Comparison of ENCODE assay signal across 8 cellular contexts in the genomic region with DNA sequence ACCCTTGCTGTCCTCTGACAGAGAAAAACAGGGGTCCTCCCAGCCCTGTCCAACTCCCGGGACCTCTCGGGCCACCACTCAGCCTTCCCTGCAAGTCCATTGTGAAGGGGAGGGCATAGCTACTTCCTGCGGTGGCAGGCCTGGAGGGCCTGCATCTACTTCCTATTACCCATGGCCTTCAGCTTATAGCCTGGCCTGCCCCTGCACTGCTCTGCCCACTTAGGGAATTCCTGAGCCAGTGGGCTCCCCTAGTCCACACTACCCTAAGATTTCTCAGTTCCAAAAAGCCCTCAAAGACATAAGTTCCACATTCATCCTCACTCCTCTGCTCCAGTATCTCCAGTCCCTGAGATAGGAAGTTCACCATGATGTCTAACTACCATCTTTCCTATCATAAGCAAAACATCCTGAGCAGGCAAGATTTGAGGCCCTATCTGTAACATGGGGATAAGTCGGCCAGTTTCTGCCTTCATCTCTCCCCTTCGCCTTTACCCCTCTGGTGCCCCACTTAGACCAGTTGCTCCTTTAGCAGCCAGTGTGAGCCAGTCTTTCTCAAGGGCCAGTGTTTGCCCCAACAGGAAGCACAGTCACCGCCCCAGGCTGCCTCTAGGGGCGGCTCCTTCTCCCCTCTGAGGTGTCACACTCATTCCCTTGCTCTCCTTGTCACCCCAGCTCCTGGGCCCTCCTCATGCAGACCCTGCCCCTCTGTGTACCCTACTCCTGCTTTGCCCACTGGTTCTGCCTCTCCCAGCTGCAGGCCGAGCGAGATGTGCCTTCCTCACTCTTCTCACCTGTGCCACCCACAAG. TPM values are rescaled to one million over a fixed set of nuclear protein-coding genes. Genes with fewer than 3 reads are reported as not detected.
DNase-seq lines count a peak whose midpoint lies in the region; ATAC-seq, FAIRE-seq and TF ChIP-seq lines count a peak whose summit lies in the region.

No MANE protein-coding gene starts in this region.

- CTCF ChIA-PET in AG04450 (lab: Charles Lee): interaction anchor here (0.9 to 3.3 kb wide), 7 partner anchors 9 to 65 kb away, joined by 3 to 19 read pairs (median 3); partner anchors contain the start of gene SLC48A1

- ATAC-seq in HG03175 (IDR thresholded peaks at IDR 0.05; ENCODE audit: unreplicated experiment) (peak; percentile 18), esophagus mucosa (no peak), GM18520 (IDR thresholded peaks at IDR 0.05; ENCODE audit: unreplicated experiment) (no peak)

- H3K4me3 ChIP-seq in AG04450 (ENCODE audit: low read depth, low read length) (no peak overlapping the region), epithelial cell of esophagus (ENCODE audit: low read length) (no peak overlapping the region), sigmoid colon (no peak overlapping the region)

- WGBS in sigmoid colon, 2 donors: 53 to 82% methylated on average over 9 of the region's 9 CpGs

- no peaks in the 10 kb centered on the region for H3K36me3 ChIP-seq in sigmoid colon

- peaks cover 0 to 100% (median 98%) of the 10 kb centered on the region in 4 donors for H3K4me1 ChIP-seq in sigmoid colon

- H3K9me3 ChIP-seq in AG04450 (ENCODE audit: control insufficient read depth, insufficient read depth, low read length) (no peaks in the 10 kb centered on the region), sigmoid colon (no peaks in the 10 kb centered on the region)

- TF ChIP-seq CTCF in AG04450 (IDR thresholded peaks at IDR 0.05; ENCODE audit: low read depth, low read length) (no peak), epithelial cell of esophagus (IDR thresholded peaks at IDR 0.05; ENCODE audit: insufficient read depth, low read depth, low read length, missing control alignments) (peak; percentile 10), sigmoid colon (IDR thresholded peaks at IDR 0.05) (peak in 1 of 4 experiments; percentile 8)

- POLR2A ChIA-PET in AG04450 (lab: Yijun Ruan, JAX): interaction anchor here (1.4 kb wide), 1 partner anchor 8 kb away, joined by 6 read pairs; no protein-coding TSS in a partner anchor

- FAIRE-seq in urothelium cell line (lab: Jason Lieb, UNC): no peak

- DNase-seq in AG04450 (ENCODE audit: low read depth, low spot score) (no peak), epithelial cell of esophagus (ENCODE audit: low read depth) (peak; percentile 71), sigmoid colon (no peak), urothelium cell line (ENCODE audit: low spot score) (no peak)
- DNase-seq in activated CD4-positive, alpha-beta T cell treated with anti-CD3 and anti-CD28 coated beads, Interleukin-2, amount 50 U/mL, for 48 hours: peak; percentile 71 to 75

- TF ChIP-seq EP300 in sigmoid colon (IDR thresholded peaks at IDR 0.05): no peak

- no peak for TF ChIP-seq POLR2A in sigmoid colon (IDR thresholded peaks at IDR 0.05)

- intact Hi-C loops in sigmoid colon (cut with DNase I): no loop called here

- H3K27me3 ChIP-seq in AG04450 (ENCODE audit: control insufficient read depth, insufficient read depth, low read length) (no peaks in the 10 kb centered on the region), sigmoid colon (no peaks in the 10 kb centered on the region)

- H3K27ac ChIP-seq in AG04450 (ENCODE audit: low read depth, low read length): peak overlapping the region; percentile 68
- peak overlapping the region; percentile 98 to 99 (median 99) for H3K27ac ChIP-seq in sigmoid colon

RNA-seq across cellular contexts. Expression of gene HDAC7, which starts 10.9 kb away (rescaled TPM):
- 17.1 and 22.1 TPM in 2 replicates for polyA plus RNA-seq in AG04450 (2011; rRNA removed)
- 22.5 and 25.5 TPM in 2 replicates for polyA minus RNA-seq in AG04450 (2011; rRNA and poly(A)+ RNA removed)
- 10 to 100 TPM; 45.3 to 79.2 (median 53.1) TPM for total RNA-seq in sigmoid colon
- polyA plus RNA-seq in sigmoid colon: 10 to 100 TPM in 2 of 3 donors, 1 to 10 TPM in 1; 6.5 to 44.8 (median 16.8) TPM
- total RNA-seq in esophagus mucosa: 25.1 TPM

RNA-seq across cellular contexts. Expression of gene SLC48A1, which starts 35.7 kb away (rescaled TPM):
- 7.8 and 9.0 TPM in 2 replicates for polyA plus RNA-seq in AG04450 (2011; rRNA removed)
- polyA minus RNA-seq in AG04450 (2011; rRNA and poly(A)+ RNA removed): 9.3 and 12.2 TPM in 2 replicates
- total RNA-seq in sigmoid colon: 10 to 100 TPM; 30.3 to 46.6 (median 32.2) TPM
- polyA plus RNA-seq in sigmoid colon: 10 to 100 TPM in 2 of 3 donors, 1 to 10 TPM in 1; 6.9 to 14.2 (median 12.0) TPM
- total RNA-seq in esophagus mucosa: 19.8 TPM

RNA-seq across cellular contexts. Expression of gene RAPGEF3, which starts 50.1 kb away (rescaled TPM):
- polyA plus RNA-seq in AG04450 (2011; rRNA removed) (1.7 and 2.1 TPM in 2 replicates), sigmoid colon (10 to 100 TPM in 1 of 3 donors, 1 to 10 TPM in 2; 3.9 to 16.2 (median 4.2) TPM)
- polyA minus RNA-seq in AG04450 (2011; rRNA and poly(A)+ RNA removed): 2.7 and 3.4 TPM in 2 replicates
- total RNA-seq in sigmoid colon (10 to 100 TPM; 13.8 to 36.8 (median 14.6) TPM), esophagus mucosa (16.5 TPM)

Comparison
In these comparisons a context has a peak if more than half of its experiments do, and no peak if none do; other contexts are left out.
1. DNase-seq: peak in activated CD4-positive, alpha-beta T cell treated with anti-CD3 and anti-CD28 coated beads, Interleukin-2, amount 50 U/mL, for 48 hours (2 of 2) and epithelial cell of esophagus (single experiment); none in AG04450 (single experiment), sigmoid colon (single experiment) and urothelium cell line (single experiment).